1 cellular context compared by ENCODE assay signal in the genomic region with DNA sequence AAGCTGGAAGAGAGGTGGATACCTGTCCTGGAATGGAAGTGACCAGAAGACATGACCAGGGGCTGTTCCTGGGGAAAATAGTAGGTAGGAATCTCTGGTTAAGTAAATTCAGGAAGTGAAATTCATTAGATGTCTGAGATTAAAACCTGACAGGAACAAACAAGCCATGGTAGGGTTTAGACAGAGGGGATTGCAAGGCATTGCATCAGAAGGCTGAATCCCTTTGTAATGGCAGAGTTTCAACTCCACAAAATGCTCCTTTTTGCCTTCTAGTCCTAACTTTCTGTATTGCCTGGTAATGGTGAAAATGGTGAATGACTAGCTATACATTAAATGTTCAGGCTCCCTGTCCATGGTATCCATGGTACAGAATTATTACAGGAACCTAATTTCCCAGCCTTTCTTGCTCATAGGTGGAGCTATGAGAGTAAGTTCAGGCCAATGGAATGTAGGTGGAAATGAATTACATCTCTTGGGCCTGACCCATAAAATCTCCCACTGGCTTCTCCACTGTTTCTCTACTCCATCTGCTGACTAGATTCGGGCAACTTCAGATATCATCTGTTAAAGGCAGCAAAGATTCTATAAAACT.
TF ChIP-seq lines count a peak whose summit lies in the region.

No MANE protein-coding gene starts in this region.

TF ChIP-seq in K562, 482 proteins besides CTCF, POLR2A, EP300 and RAD21 (continued from another document):
- TF ChIP-seq, protein P1, sequence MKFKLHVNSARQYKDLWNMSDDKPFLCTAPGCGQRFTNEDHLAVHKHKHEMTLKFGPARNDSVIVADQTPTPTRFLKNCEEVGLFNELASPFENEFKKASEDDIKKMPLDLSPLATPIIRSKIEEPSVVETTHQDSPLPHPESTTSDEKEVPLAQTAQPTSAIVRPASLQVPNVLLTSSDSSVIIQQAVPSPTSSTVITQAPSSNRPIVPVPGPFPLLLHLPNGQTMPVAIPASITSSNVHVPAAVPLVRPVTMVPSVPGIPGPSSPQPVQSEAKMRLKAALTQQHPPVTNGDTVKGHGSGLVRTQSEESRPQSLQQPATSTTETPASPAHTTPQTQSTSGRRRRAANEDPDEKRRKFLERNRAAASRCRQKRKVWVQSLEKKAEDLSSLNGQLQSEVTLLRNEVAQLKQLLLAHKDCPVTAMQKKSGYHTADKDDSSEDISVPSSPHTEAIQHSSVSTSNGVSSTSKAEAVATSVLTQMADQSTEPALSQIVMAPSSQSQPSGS (CRISPR knock-in tag; IDR thresholded peaks at IDR 0.05), result no peak
- TF ChIP-seq, protein P2, sequence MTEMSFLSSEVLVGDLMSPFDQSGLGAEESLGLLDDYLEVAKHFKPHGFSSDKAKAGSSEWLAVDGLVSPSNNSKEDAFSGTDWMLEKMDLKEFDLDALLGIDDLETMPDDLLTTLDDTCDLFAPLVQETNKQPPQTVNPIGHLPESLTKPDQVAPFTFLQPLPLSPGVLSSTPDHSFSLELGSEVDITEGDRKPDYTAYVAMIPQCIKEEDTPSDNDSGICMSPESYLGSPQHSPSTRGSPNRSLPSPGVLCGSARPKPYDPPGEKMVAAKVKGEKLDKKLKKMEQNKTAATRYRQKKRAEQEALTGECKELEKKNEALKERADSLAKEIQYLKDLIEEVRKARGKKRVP (CRISPR knock-in tag; IDR thresholded peaks at IDR 0.05), result peak; percentile 90
